In genomic region chr21:28832013-28832714, GRCh38 we compare ENCODE assay signal across 11 cellular contexts.
DNase-seq lines count a peak whose midpoint lies in the region; ATAC-seq and TF ChIP-seq lines count a peak whose summit lies in the region.
"Had no signal": no experiment of that assay in that cellular context is flagged by ENCODE, and none has a peak within 500 bp of the region (broad histone marks: within the 10 kb centered on the region; RNA-seq: fewer than 3 reads in every experiment).

No MANE protein-coding gene starts in this region.

- in situ Hi-C loops in SK-MEL-5 (cut with HindIII; ENCODE audit: low pct_unique_long_range_greater_than_20kb, low sequenced_read_pairs), result no loop called here

- no peaks in the 10 kb centered on the region for H3K36me3 Mint-ChIP-seq in activated naive CD4-positive, alpha-beta T cell treated with anti-CD3 and anti-CD28 coated beads for 36 hours (ENCODE audit: low read depth)
- H3K36me3 Mint-ChIP-seq in effector memory CD8-positive, alpha-beta T cell (ENCODE audit: insufficient read depth), result peaks cover 12% of the 10 kb centered on the region
- no peaks in the 10 kb centered on the region for H3K36me3 Mint-ChIP-seq in stimulated activated naive CD8-positive, alpha-beta T cell treated with anti-CD3 and anti-CD28 coated beads, Interleukin-15, Interleukin-2, amounts not matched to agents 100 ng/mL and 50 ng/mL, for 24 hours (ENCODE audit: low read depth)

- BruUV-seq in A673 (replicated peaks; lab: Mats Ljungman, UMichigan), result no TSS peak

- H3K27me3 ChIP-seq in A673 (replicated peaks; ENCODE audit: insufficient read depth, low read depth, low read length, poor library complexity), result no peaks in the 10 kb centered on the region
- H3K27me3 ChIP-seq: BLaER1 had no signal

- no peaks in the 10 kb centered on the region for H3K9me3 Mint-ChIP-seq in activated naive CD4-positive, alpha-beta T cell treated with anti-CD3 and anti-CD28 coated beads for 36 hours
- H3K9me3 Mint-ChIP-seq in effector memory CD8-positive, alpha-beta T cell, result peaks cover 0 to 1% of the 10 kb centered on the region in 2 donors
- H3K9me3 Mint-ChIP-seq in stimulated activated naive CD8-positive, alpha-beta T cell treated with anti-CD3 and anti-CD28 coated beads, Interleukin-15, Interleukin-2, amounts not matched to agents 100 ng/mL and 50 ng/mL, for 24 hours, result no peaks in the 10 kb centered on the region
- H3K9me3 Mint-ChIP-seq: neural crest cell had no signal

- peak; percentile 91 for ATAC-seq in effector memory CD8-positive, alpha-beta T cell (replicated peaks)
- ATAC-seq in GM19463 (IDR thresholded peaks at IDR 0.05; ENCODE audit: unreplicated experiment), result no peak

- H3K4me1 ChIP-seq in A673 (ENCODE audit: insufficient read depth, low read length, poor library complexity, severe bottlenecking), result no peaks in the 10 kb centered on the region
- H3K4me1 ChIP-seq: BLaER1 had no signal

- intact Hi-C loops in activated naive CD4-positive, alpha-beta T cell treated with anti-CD3 and anti-CD28 coated beads for 36 hours (cut with micrococcal nuclease), result loop anchor here (1.0 to 10.0 kb wide), 5 partner anchors 53 to 603 kb away; partner anchors contain the start of gene BACH1
- intact Hi-C loops in A673 (cut with micrococcal nuclease; ENCODE audit: unreplicated experiment), result no loop called here

- no peak overlapping the region for H3K4me3 Mint-ChIP-seq in activated naive CD4-positive, alpha-beta T cell treated with anti-CD3 and anti-CD28 coated beads for 36 hours
- H3K4me3 Mint-ChIP-seq in effector memory CD8-positive, alpha-beta T cell, result peak overlapping the region; percentile 29 to 84
- H3K4me3 Mint-ChIP-seq in stimulated activated naive CD8-positive, alpha-beta T cell treated with anti-CD3 and anti-CD28 coated beads, Interleukin-15, Interleukin-2, amounts not matched to agents 100 ng/mL and 50 ng/mL, for 24 hours, result peak overlapping the region; percentile 42
- H3K4me3 Mint-ChIP-seq: neural crest cell had no signal

- POLR2A ChIA-PET in A673 (lab: Charles Lee; ENCODE audit: low non-redundant PET), result no interaction called here

- CTCF ChIA-PET in activated naive CD4-positive, alpha-beta T cell treated with anti-CD3 and anti-CD28 coated beads for 36 hours (lab: Charles Lee), result interaction anchor here (0.7 to 1.3 kb wide), 3 partner anchors 52 to 87 kb away, joined by 3 to 5 read pairs (median 3); no protein-coding TSS in a partner anchor
- CTCF ChIA-PET in A673 (lab: Charles Lee), result interaction anchor here (0.7 kb wide), 1 partner anchor 87 kb away, joined by 4 read pairs; no protein-coding TSS in a partner anchor

- DNase-seq in activated naive CD4-positive, alpha-beta T cell treated with anti-CD3 and anti-CD28 coated beads for 36 hours, result peak; percentile 36
- no peak for DNase-seq in activated naive CD4-positive, alpha-beta T cell treated with anti-CD3 and anti-CD28 coated beads, Interleukin-2, amount 50 U/mL, for 16 hours
- peak; percentile 59 for DNase-seq in SK-MEL-5 (ENCODE audit: low read depth, low spot score)
- peak; percentile 11 to 40 (median 12) for DNase-seq in effector memory CD8-positive, alpha-beta T cell
- no peak for DNase-seq in germinal center (ENCODE audit: low spot score)
- no peak for DNase-seq in A673 (ENCODE audit: low spot score)
- DNase-seq: NCI-H2171 treated with DMSO at 0.1 percent for 48 hours had no signal

- H3K27ac Mint-ChIP-seq in activated naive CD4-positive, alpha-beta T cell treated with anti-CD3 and anti-CD28 coated beads for 36 hours, result no peak overlapping the region
- H3K27ac Mint-ChIP-seq in effector memory CD8-positive, alpha-beta T cell, result peak overlapping the region; percentile 89 to 93
- H3K27ac Mint-ChIP-seq in stimulated activated naive CD8-positive, alpha-beta T cell treated with anti-CD3 and anti-CD28 coated beads, Interleukin-15, Interleukin-2, amounts not matched to agents 100 ng/mL and 50 ng/mL, for 24 hours, result peak overlapping the region; percentile 80

- peaks cover 57% of the 10 kb centered on the region for H3K4me1 Mint-ChIP-seq in activated naive CD4-positive, alpha-beta T cell treated with anti-CD3 and anti-CD28 coated beads for 36 hours (ENCODE audit: low read depth)
- peaks cover 56 to 84% of the 10 kb centered on the region in 2 donors for H3K4me1 Mint-ChIP-seq in effector memory CD8-positive, alpha-beta T cell (ENCODE audit: low read depth in 2 of 2)
- peaks cover 63% of the 10 kb centered on the region for H3K4me1 Mint-ChIP-seq in stimulated activated naive CD8-positive, alpha-beta T cell treated with anti-CD3 and anti-CD28 coated beads, Interleukin-15, Interleukin-2, amounts not matched to agents 100 ng/mL and 50 ng/mL, for 24 hours (ENCODE audit: low read depth)

- no peaks in the 10 kb centered on the region for H3K36me3 ChIP-seq in A673 (ENCODE audit: insufficient read depth, low read length, poor library complexity, severe bottlenecking)
- H3K36me3 ChIP-seq: BLaER1 had no signal

- no peaks in the 10 kb centered on the region for H3K9me3 ChIP-seq in A673 (ENCODE audit: low read depth, low read length, poor library complexity, severe bottlenecking)
- H3K9me3 ChIP-seq: BLaER1 had no signal

- no peak overlapping the region for H3K4me3 ChIP-seq in A673 (ENCODE audit: low read depth, low read length, poor library complexity, severe bottlenecking)
- H3K4me3 ChIP-seq: BLaER1 had no signal

- no peak overlapping the region for H3K27ac ChIP-seq in A673 (ENCODE audit: low read depth, low read length, poor library complexity, severe bottlenecking)
- H3K27ac ChIP-seq: BLaER1 had no signal

- no peaks in the 10 kb centered on the region for H3K27me3 Mint-ChIP-seq in activated naive CD4-positive, alpha-beta T cell treated with anti-CD3 and anti-CD28 coated beads for 36 hours (ENCODE audit: low read depth)
- no peaks in the 10 kb centered on the region for H3K27me3 Mint-ChIP-seq in effector memory CD8-positive, alpha-beta T cell
- no peaks in the 10 kb centered on the region for H3K27me3 Mint-ChIP-seq in stimulated activated naive CD8-positive, alpha-beta T cell treated with anti-CD3 and anti-CD28 coated beads, Interleukin-15, Interleukin-2, amounts not matched to agents 100 ng/mL and 50 ng/mL, for 24 hours

- no peak for TF ChIP-seq CTCF in A673 (conservative IDR thresholded peaks at IDR 0.05; ENCODE audit: low read depth, low read length)

Comparison
In these comparisons a context has a peak if more than half of its experiments do, and no peak if none do; other contexts are left out.
1. DNase-seq: peak in activated naive CD4-positive, alpha-beta T cell treated with anti-CD3 and anti-CD28 coated beads for 36 hours (single experiment), SK-MEL-5 (single experiment) and effector memory CD8-positive, alpha-beta T cell (3 of 3); none in activated naive CD4-positive, alpha-beta T cell treated with anti-CD3 and anti-CD28 coated beads, Interleukin-2, amount 50 U/mL, for 16 hours (single experiment), germinal center (single experiment) and A673 (single experiment).